Comparison of ENCODE assay signal across 19 cellular contexts in genomic region chr3:157530637-157531300, GRCh38. TPM values are rescaled to one million over a fixed set of nuclear protein-coding genes. Genes with fewer than 3 reads are reported as not detected.
DNase-seq lines count a peak whose midpoint lies in the region; TF ChIP-seq lines count a peak whose summit lies in the region.
"Had no signal": no experiment of that assay in that cellular context is flagged by ENCODE, and none has a peak within 500 bp of the region (broad histone marks: within the 10 kb centered on the region; RNA-seq: fewer than 3 reads in every experiment).

No MANE protein-coding gene starts in this region.

- H3K4me1 Mint-ChIP-seq in progenitor cell of endocrine pancreas (ENCODE audit: low read depth) = peaks cover 2% of the 10 kb centered on the region
- no peaks in the 10 kb centered on the region for H3K4me1 Mint-ChIP-seq in CD14-positive monocyte
- H3K4me1 Mint-ChIP-seq: activated B cell treated with CpG ODN at 0.5 μM for 24 hours had no signal

- DNase-seq in EH (ENCODE audit: low read depth) (peak; percentile 62), NCI-H226 (peak; percentile 80), dermis blood vessel endothelial cell (peak; percentile 50), progenitor cell of endocrine pancreas (ENCODE audit: low spot score, unreplicated experiment) (no peak), DMS79 (lab: John Stamatoyannopoulos, UW) (no peak), head of caudate nucleus (no peak), CD14-positive monocyte (ENCODE audit: low spot score) (no peak), NCI-H1048 (lab: John Stamatoyannopoulos, UW) (no peak)
- DNase-seq: activated B cell treated with CpG ODN at 0.5 μM for 24 hours; activated CD4-positive, alpha-beta T cell treated with anti-CD3 and anti-CD28 coated beads, Interleukin-2, amount 50 U/mL, for 48 hours; activated effector memory CD4-positive, alpha-beta T cell treated with anti-CD3 and anti-CD28 coated beads, Interleukin-2, amount 50 U/mL, for 16 hours; midbrain; NCI-H1694 treated with DMSO at 0.1 percent for 48 hours; NCI-H345; stimulated activated CD4-positive, alpha-beta T cell treated with anti-CD3 and anti-CD28 coated beads, Interleukin-2, amount 100 ng/mL, for 24 hours; stimulated activated naive CD8-positive, alpha-beta T cell treated with anti-CD3 and anti-CD28 coated beads, Interleukin-15, Interleukin-2, amounts not matched to agents 100 U/mL and 50 U/mL, for 24 hours; T-helper 9 cell; tibial artery had no signal

- intact Hi-C loops in head of caudate nucleus (cut with DNase I) (no loop called here), CD14-positive monocyte (cut with micrococcal nuclease) (no loop called here)

- H3K4me3 Mint-ChIP-seq in progenitor cell of endocrine pancreas (ENCODE audit: low read depth) = no peak overlapping the region
- no peak overlapping the region for H3K4me3 Mint-ChIP-seq in CD14-positive monocyte
- H3K4me3 Mint-ChIP-seq: activated B cell treated with CpG ODN at 0.5 μM for 24 hours; natural killer cell treated with Interleukin-12 subunit alpha and Interleukin-12 subunit beta and Interleukin-15 and Interleukin-18, amount 100 ng/mL, for 72 hours had no signal

- TF ChIP-seq CTCF in progenitor cell of endocrine pancreas (IDR thresholded peaks at IDR 0.05; ENCODE audit: unreplicated experiment) (no peak), CD14-positive monocyte (IDR thresholded peaks at IDR 0.05) (no peak)

- no peaks in the 10 kb centered on the region for H3K36me3 Mint-ChIP-seq in progenitor cell of endocrine pancreas (ENCODE audit: insufficient read depth)
- no peaks in the 10 kb centered on the region for H3K36me3 Mint-ChIP-seq in CD14-positive monocyte
- H3K36me3 Mint-ChIP-seq: natural killer cell treated with Interleukin-12 subunit alpha and Interleukin-12 subunit beta and Interleukin-15 and Interleukin-18, amount 100 ng/mL, for 72 hours had no signal

- H3K27ac Mint-ChIP-seq in progenitor cell of endocrine pancreas (peak overlapping the region; percentile 70), CD14-positive monocyte (no peak overlapping the region)
- H3K27ac Mint-ChIP-seq: activated B cell treated with CpG ODN at 0.5 μM for 24 hours; natural killer cell treated with Interleukin-12 subunit alpha and Interleukin-12 subunit beta and Interleukin-15 and Interleukin-18, amount 100 ng/mL, for 72 hours had no signal

- H3K27me3 Mint-ChIP-seq in progenitor cell of endocrine pancreas (no peaks in the 10 kb centered on the region), CD14-positive monocyte (ENCODE audit: low read depth in 3 of 3) (peaks cover 0 to 1% (median 0%) of the 10 kb centered on the region in 3 donors)
- H3K27me3 Mint-ChIP-seq: activated B cell treated with CpG ODN at 0.5 μM for 24 hours; natural killer cell treated with Interleukin-12 subunit alpha and Interleukin-12 subunit beta and Interleukin-15 and Interleukin-18, amount 100 ng/mL, for 72 hours had no signal

- peaks cover under 1% of the 10 kb centered on the region for H3K9me3 Mint-ChIP-seq in progenitor cell of endocrine pancreas (ENCODE audit: low read depth)
- H3K9me3 Mint-ChIP-seq in CD14-positive monocyte = no peaks in the 10 kb centered on the region
- H3K9me3 Mint-ChIP-seq: activated B cell treated with CpG ODN at 0.5 μM for 24 hours; natural killer cell treated with Interleukin-12 subunit alpha and Interleukin-12 subunit beta and Interleukin-15 and Interleukin-18, amount 100 ng/mL, for 72 hours had no signal

RNA-seq across cellular contexts. Expression of gene VEPH1, which starts 27.6 kb away (rescaled TPM):
- total RNA-seq in dermis blood vessel endothelial cell (8.2 and 35.9 TPM in 2 replicates), progenitor cell of endocrine pancreas (12.3 and 14.5 TPM in 2 replicates)
- polyA plus RNA-seq in CD14-positive monocyte = under 1 TPM in 1 of 2 donors, not detected in 1; 0.44 TPM
- total RNA-seq: activated B cell treated with CpG ODN at 0.5 μM for 24 hours; natural killer cell treated with Interleukin-12 subunit alpha and Interleukin-12 subunit beta and Interleukin-15 and Interleukin-18, amount 100 ng/mL, for 72 hours had no signal

Comparison
In these comparisons a context has a peak if more than half of its experiments do, and no peak if none do; other contexts are left out.
1. DNase-seq: peak in EH (single experiment), NCI-H226 (single experiment) and dermis blood vessel endothelial cell (single experiment); none in progenitor cell of endocrine pancreas (single experiment), DMS79 (single experiment), head of caudate nucleus (0 of 42), CD14-positive monocyte (single experiment) and NCI-H1048 (single experiment).